20 cellular contexts compared by ENCODE assay signal in genomic region chr15:38624248-38625214, GRCh38. TPM values are rescaled to one million over a fixed set of nuclear protein-coding genes. Genes with fewer than 3 reads are reported as not detected.
DNase-seq lines count a peak whose midpoint lies in the region; ATAC-seq and TF ChIP-seq lines count a peak whose summit lies in the region.
"Had no signal": no experiment of that assay in that cellular context is flagged by ENCODE, and none has a peak within 500 bp of the region (broad histone marks: within the 10 kb centered on the region; RNA-seq: fewer than 3 reads in every experiment).

No MANE protein-coding gene starts in this region.

- H2AFZ ChIP-seq in mammary epithelial cell (ENCODE audit: low read depth, low read length) (no peak overlapping the region), mesenchymal stem cell (ENCODE audit: low read depth, low read length) (no peak overlapping the region)

- no peak overlapping the region for H2BK120ac ChIP-seq in mesenchymal stem cell (ENCODE audit: low read depth, low read length)

- no peaks in the 10 kb centered on the region for H3K79me1 ChIP-seq in mesenchymal stem cell (replicated peaks; ENCODE audit: low read length, poor library complexity, severe bottlenecking)

- peak overlapping the region; percentile 36 for H2AK5ac ChIP-seq in mesenchymal stem cell (ENCODE audit: low read length, severe bottlenecking)

- WGBS in mammary epithelial cell (ENCODE audit: low coverage, missing lambda C conversion rate) = 66% methylated on average over 7 of the region's 8 CpGs
- WGBS in mesenchymal stem cell = 88% methylated on average over 7 of the region's 8 CpGs
- WGBS in suprapubic skin = 54% methylated on average over 8 of the region's 8 CpGs

- H3K4me2 ChIP-seq in mammary epithelial cell (ENCODE audit: insufficient read depth, low read depth, low read length) (no peak overlapping the region), mesenchymal stem cell (ENCODE audit: low read length, poor library complexity, severe bottlenecking) (no peak overlapping the region)

- H3K27me3 ChIP-seq in mammary epithelial cell (ENCODE audit: insufficient read depth, low read length) (no peaks in the 10 kb centered on the region), mesenchymal stem cell (ENCODE audit: control insufficient read depth in 1 of 2, insufficient read depth in 1 of 2, low read length in 2 of 2) (peaks cover 6 to 62% of the 10 kb centered on the region in 2 experiments), suprapubic skin (no peaks in the 10 kb centered on the region)
- H3K27me3 ChIP-seq: dorsolateral prefrontal cortex had no signal

- intact Hi-C loops in mammary epithelial cell (cut with micrococcal nuclease) = no loop called here

- H3K23ac ChIP-seq in mesenchymal stem cell (ENCODE audit: low read length in 2 of 2) = no peak overlapping the region

- H3K36me3 ChIP-seq in mammary epithelial cell (ENCODE audit: insufficient read depth, low read length) (no peaks in the 10 kb centered on the region), mesenchymal stem cell (ENCODE audit: control insufficient read depth in 1 of 2, insufficient read depth in 2 of 2, low read depth in 1 of 2, low read length in 2 of 2) (no peaks in the 10 kb centered on the region), suprapubic skin (no peaks in the 10 kb centered on the region)

- no peaks in the 10 kb centered on the region for H3K9me3 ChIP-seq in mammary epithelial cell (replicated peaks; ENCODE audit: insufficient read depth, low read length)
- no peaks in the 10 kb centered on the region for H3K9me3 ChIP-seq in mesenchymal stem cell (ENCODE audit: control insufficient read depth, low read length)
- H3K9me3 ChIP-seq in suprapubic skin = no peaks in the 10 kb centered on the region

- ATAC-seq in HG02610 (IDR thresholded peaks at IDR 0.05; ENCODE audit: unreplicated experiment) (peak; percentile 57), GM18870 (IDR thresholded peaks at IDR 0.05; ENCODE audit: unreplicated experiment) (no peak)
- ATAC-seq: left lobe of liver had no signal

- H3K27ac ChIP-seq in mammary epithelial cell (ENCODE audit: insufficient read depth, low read depth, low read length) = no peak overlapping the region
- peak overlapping the region; percentile 54 for H3K27ac ChIP-seq in mesenchymal stem cell (ENCODE audit: low read length, poor library complexity, severe bottlenecking)
- H3K27ac ChIP-seq in suprapubic skin = no peak overlapping the region
- H3K27ac ChIP-seq: dorsolateral prefrontal cortex had no signal

- H4K8ac ChIP-seq in mesenchymal stem cell (ENCODE audit: low read length) = no peak overlapping the region

- H3K4me1 ChIP-seq in mammary epithelial cell (ENCODE audit: insufficient read depth, low read length) (no peaks in the 10 kb centered on the region), mesenchymal stem cell (ENCODE audit: control insufficient read depth, insufficient read depth, low read depth, low read length) (peaks cover 6% of the 10 kb centered on the region), suprapubic skin (peaks cover 10% of the 10 kb centered on the region)

- DNase-seq in NCI-H2171 treated with DMSO at 0.1 percent for 48 hours (lab: John Stamatoyannopoulos, UW) (peak; percentile 22), NCI-H2171 (lab: John Stamatoyannopoulos, UW) (no peak), mammary epithelial cell (peak; percentile 4), mesenchymal stem cell (no peak), suprapubic skin (ENCODE audit: low spot score in 2 of 2) (no peak)
- no peak for DNase-seq in NK-92 treated with Interleukin-12 subunit alpha and Interleukin-12 subunit beta, amount 100 ng/mL, for 24 hours (lab: John Stamatoyannopoulos, UW)
- DNase-seq: 8988T; activated CD4-positive, alpha-beta T cell treated with anti-CD3 and anti-CD28 coated beads, Interleukin-2, amount 50 U/mL, for 48 hours; CD4-positive, CD25-positive, alpha-beta regulatory T cell; dorsolateral prefrontal cortex; GDM1; hippocampal formation; naive B cell; NCI-H1105 treated with DMSO at 0.1 percent for 48 hours; NCI-H345; OCI-M1; substantia nigra had no signal

- no peak for TF ChIP-seq CTCF in mammary epithelial cell (conservative IDR thresholded peaks at IDR 0.05 in 1 of 2, IDR thresholded peaks at IDR 0.05 in 1 of 2; ENCODE audit: extremely low read depth in 1 of 2, insufficient read depth in 1 of 2, low read depth in 1 of 2, low read length in 2 of 2)
- TF ChIP-seq CTCF in suprapubic skin (IDR thresholded peaks at IDR 0.05) = no peak

- CTCF ChIA-PET in mammary epithelial cell (lab: Charles Lee; ENCODE audit: low non-redundant PET) = no interaction called here

- in situ Hi-C loops in mammary epithelial cell (cut with MboI; ENCODE audit: low sequenced_read_pairs in 2 of 2) = no loop called here

- H2BK15ac ChIP-seq in mesenchymal stem cell (ENCODE audit: low read depth, poor library complexity, severe bottlenecking) = no peak overlapping the region

- H3K18ac ChIP-seq in mesenchymal stem cell (ENCODE audit: low read depth in 1 of 2, low read length in 2 of 2) = no peak overlapping the region

- H3K4me3 ChIP-seq in mammary epithelial cell (replicated peaks in 1 of 3; ENCODE audit: insufficient read depth in 1 of 3, low read depth in 2 of 3, low read length in 3 of 3) (no peak overlapping the region), mesenchymal stem cell (ENCODE audit: insufficient read depth in 1 of 2, low read depth in 1 of 2, low read length in 2 of 2) (no peak overlapping the region), suprapubic skin (no peak overlapping the region)
- H3K4me3 ChIP-seq: dorsolateral prefrontal cortex had no signal

- TF ChIP-seq POLR2A in suprapubic skin (IDR thresholded peaks at IDR 0.05) = no peak

- H3K79me2 ChIP-seq in mammary epithelial cell (ENCODE audit: insufficient read depth, low read length) = no peaks in the 10 kb centered on the region

- no peak for TF ChIP-seq EP300 in suprapubic skin (IDR thresholded peaks at IDR 0.05)

- H4K91ac ChIP-seq in mesenchymal stem cell (ENCODE audit: low read length) = no peak overlapping the region

- H3K9ac ChIP-seq in mammary epithelial cell (ENCODE audit: insufficient read depth, low read length) (no peak overlapping the region), mesenchymal stem cell (ENCODE audit: low read length) (no peak overlapping the region)

- H4K20me1 ChIP-seq in mammary epithelial cell (ENCODE audit: insufficient read depth, low read length) = no peaks in the 10 kb centered on the region

- H2BK5ac ChIP-seq in mesenchymal stem cell (ENCODE audit: low read depth, low read length, poor library complexity, severe bottlenecking) = no peak overlapping the region

- dilution Hi-C loops in mammary epithelial cell (cut with HindIII; ENCODE audit: low sequenced_read_pairs) = no loop called here

- no peak overlapping the region for H2BK12ac ChIP-seq in mesenchymal stem cell (ENCODE audit: low read length in 2 of 2)

- no TSS peak for BruUV-seq in mammary epithelial cell (replicated peaks; lab: Mats Ljungman, UMichigan)

- H3K4ac ChIP-seq in mesenchymal stem cell (ENCODE audit: low read depth in 1 of 2, low read length in 2 of 2) = no peak overlapping the region

- no peak overlapping the region for H3K14ac ChIP-seq in mesenchymal stem cell (ENCODE audit: low read length in 2 of 2)

RNA-seq across cellular contexts. Expression of gene RASGRP1, which starts 59.9 kb away (rescaled TPM):
- under 1 TPM in 1 of 2 donors, not detected in 1; under 0.01 TPM for total RNA-seq in mammary epithelial cell
- polyA plus RNA-seq in mammary epithelial cell = not detected
- polyA minus RNA-seq in mammary epithelial cell = not detected
- 0.01 TPM for polyA plus RNA-seq in mesenchymal stem cell (2013, experiment 1 of 2)
- 0.01 TPM for polyA plus RNA-seq in mesenchymal stem cell (2013, experiment 2 of 2)
- total RNA-seq in suprapubic skin = 10 to 100 TPM; 14.4 to 25.9 (median 18.1) TPM

Comparison
In these comparisons a context has a peak if more than half of its experiments do, and no peak if none do; other contexts are left out.
1. DNase-seq: peak in NCI-H2171 treated with DMSO at 0.1 percent for 48 hours (single experiment) and mammary epithelial cell (single experiment); none in NCI-H2171 (single experiment), mesenchymal stem cell (single experiment), suprapubic skin (0 of 2) and NK-92 treated with Interleukin-12 subunit alpha and Interleukin-12 subunit beta, amount 100 ng/mL, for 24 hours (single experiment).
2. RNA of gene RASGRP1, which starts 59.9 kb away (total RNA-seq): 14.4 to 25.9 TPM in suprapubic skin; under 0.01 TPM in mammary epithelial cell; every median in the first group is over 10 times any median in the second.